In genomic region chr4:122921300-122921699, GRCh38 we compare ENCODE assay signal across 8 cellular contexts. TPM values are rescaled to one million over a fixed set of nuclear protein-coding genes. Genes with fewer than 3 reads are reported as not detected.
DNase-seq lines count a peak whose midpoint lies in the region; ATAC-seq and TF ChIP-seq lines count a peak whose summit lies in the region.

No MANE protein-coding gene starts in this region.

- in situ Hi-C loops in astrocyte of the cerebellum (cut with HindIII; ENCODE audit: low sequenced_read_pairs): no loop called here

- H3K27ac Mint-ChIP-seq in natural killer cell (no peak overlapping the region), memory B cell (no peak overlapping the region)
- peak overlapping the region in 1 of 2 donors; percentile 23 for H3K27ac Mint-ChIP-seq in natural killer cell treated with Interleukin-12 subunit alpha and Interleukin-12 subunit beta and Interleukin-15 and Interleukin-18, amount 100 ng/mL, for 72 hours

- H3K36me3 Mint-ChIP-seq in natural killer cell: no peaks in the 10 kb centered on the region
- H3K36me3 Mint-ChIP-seq in natural killer cell treated with Interleukin-12 subunit alpha and Interleukin-12 subunit beta and Interleukin-15 and Interleukin-18, amount 100 ng/mL, for 72 hours: no peaks in the 10 kb centered on the region
- no peaks in the 10 kb centered on the region for H3K36me3 Mint-ChIP-seq in memory B cell

- peak overlapping the region; percentile 91 for H3K4me3 ChIP-seq in astrocyte of the cerebellum (ENCODE audit: low read depth, low read length)

- TF ChIP-seq CTCF in natural killer cell (IDR thresholded peaks at IDR 0.05) (no peak), astrocyte of the cerebellum (IDR thresholded peaks at IDR 0.05; ENCODE audit: low read depth, low read length, missing control alignments) (no peak)

- peak overlapping the region; percentile 97 for H3K4me3 Mint-ChIP-seq in natural killer cell
- H3K4me3 Mint-ChIP-seq in natural killer cell treated with Interleukin-12 subunit alpha and Interleukin-12 subunit beta and Interleukin-15 and Interleukin-18, amount 100 ng/mL, for 72 hours: no peak overlapping the region
- H3K4me3 Mint-ChIP-seq in memory B cell: peak overlapping the region; percentile 43

- H3K27me3 Mint-ChIP-seq in natural killer cell (ENCODE audit: low read depth in 2 of 2) (no peaks in the 10 kb centered on the region), memory B cell (no peaks in the 10 kb centered on the region)
- H3K27me3 Mint-ChIP-seq in natural killer cell treated with Interleukin-12 subunit alpha and Interleukin-12 subunit beta and Interleukin-15 and Interleukin-18, amount 100 ng/mL, for 72 hours: no peaks in the 10 kb centered on the region

- H3K9me3 Mint-ChIP-seq in natural killer cell (no peaks in the 10 kb centered on the region), memory B cell (no peaks in the 10 kb centered on the region)
- no peaks in the 10 kb centered on the region for H3K9me3 Mint-ChIP-seq in natural killer cell treated with Interleukin-12 subunit alpha and Interleukin-12 subunit beta and Interleukin-15 and Interleukin-18, amount 100 ng/mL, for 72 hours

- DNase-seq in natural killer cell: no peak
- no peak for DNase-seq in natural killer cell treated with Interleukin-12 subunit alpha and Interleukin-12 subunit beta and Interleukin-15 and Interleukin-18, amount 100 ng/mL, for 72 hours (ENCODE audit: low spot score)
- no peak for DNase-seq in astrocyte of the cerebellum (ENCODE audit: low read depth)
- no peak for DNase-seq in memory B cell (ENCODE audit: low spot score in 2 of 2)
- no peak for DNase-seq in SW 1271 (lab: John Stamatoyannopoulos, UW)
- DNase-seq in NCI-H187 (lab: John Stamatoyannopoulos, UW): no peak
- no peak for DNase-seq in ecto neural progenitor cell (ENCODE audit: low spot score)

- no peaks in the 10 kb centered on the region for H3K4me1 Mint-ChIP-seq in natural killer cell
- H3K4me1 Mint-ChIP-seq in natural killer cell treated with Interleukin-12 subunit alpha and Interleukin-12 subunit beta and Interleukin-15 and Interleukin-18, amount 100 ng/mL, for 72 hours (ENCODE audit: low read depth in 2 of 2): peaks cover 0 to 2% of the 10 kb centered on the region in 2 donors
- peaks cover 3% of the 10 kb centered on the region for H3K4me1 Mint-ChIP-seq in memory B cell

- ATAC-seq in natural killer cell (no peak), memory B cell (ENCODE audit: low read depth) (no peak), GM19397 (IDR thresholded peaks at IDR 0.05; ENCODE audit: unreplicated experiment) (no peak)
- ATAC-seq in natural killer cell treated with Interleukin-12 subunit alpha and Interleukin-12 subunit beta and Interleukin-15 and Interleukin-18, amount 100 ng/mL, for 72 hours: no peak

- intact Hi-C loops in natural killer cell (cut with micrococcal nuclease): no loop called here

RNA-seq across cellular contexts. Expression of gene NUDT6, which starts 1.1 kb away (rescaled TPM):
- total RNA-seq in natural killer cell: 1 to 10 TPM; 3.0 to 4.1 (median 3.0) TPM
- 1 to 10 TPM; 5.0 to 9.0 TPM for total RNA-seq in natural killer cell treated with Interleukin-12 subunit alpha and Interleukin-12 subunit beta and Interleukin-15 and Interleukin-18, amount 100 ng/mL, for 72 hours
